ENCODE assay signal across 23 cellular contexts in the genomic region with DNA sequence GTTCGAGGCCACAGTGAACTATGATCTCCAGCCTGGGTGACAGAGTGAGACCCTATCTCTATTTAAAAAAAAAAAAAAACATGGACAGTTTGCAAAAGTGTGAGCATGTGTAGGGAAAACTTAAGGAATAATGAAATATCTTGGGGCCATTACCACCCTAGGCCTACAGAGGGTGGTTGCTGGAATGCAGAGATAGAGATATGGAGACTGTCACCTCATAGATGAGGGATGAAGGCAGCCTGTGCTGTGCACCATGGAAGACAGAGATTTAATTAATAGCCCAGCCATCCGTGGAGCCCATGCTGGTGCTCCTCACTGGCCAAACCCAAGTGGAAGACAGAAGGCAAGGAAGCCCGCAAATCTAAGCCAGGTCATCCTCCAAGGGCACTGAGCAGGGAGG.
"Had no signal": no experiment of that assay in that cellular context is flagged by ENCODE, and none has a peak within 500 bp of the region (broad histone marks: within the 10 kb centered on the region; RNA-seq: fewer than 3 reads in every experiment).

No MANE protein-coding gene starts in this region.

- H3K4me3 ChIP-seq: lung, stomach, transverse colon had no signal

- H3K4me1 ChIP-seq: foreskin keratinocyte, parathyroid adenoma had no signal

- H3K9me3 Mint-ChIP-seq: nephron had no signal

- H3K36me3 ChIP-seq: thoracic aorta, transverse colon had no signal

- H3K79me2 ChIP-seq: parathyroid adenoma had no signal

- H3K27me3 Mint-ChIP-seq: dendritic cell treated with granulocyte-macrophage colony-stimulating factor and Interleukin-4, amounts not matched to agents 40 ng/mL and 50 ng/mL, for 4 days; naive B cell had no signal

- H3K9ac ChIP-seq: parathyroid adenoma had no signal

- H3K27me3 ChIP-seq: foreskin keratinocyte, spleen, stomach, transverse colon had no signal

- H3K9me3 ChIP-seq: psoas muscle, thoracic aorta had no signal

- H3K27ac Mint-ChIP-seq: dendritic cell treated with granulocyte-macrophage colony-stimulating factor and Interleukin-4, amounts not matched to agents 40 ng/mL and 50 ng/mL, for 4 days; nephron had no signal

- H3K4me3 Mint-ChIP-seq: dendritic cell treated with granulocyte-macrophage colony-stimulating factor and Interleukin-4, amounts not matched to agents 40 ng/mL and 50 ng/mL, for 4 days; nephron had no signal

- DNase-seq: erythroblast; immature natural killer cell; left cardiac atrium; left ventricle myocardium superior; mesendoderm; naive B cell; occipital lobe; psoas muscle; retina; spleen; stimulated activated CD4-positive, alpha-beta T cell treated with anti-CD3 and anti-CD28 coated beads, Interleukin-15, amount 100 ng/mL, for 24 hours; stimulated activated CD4-positive, alpha-beta T cell treated with anti-CD3 and anti-CD28 coated beads, Interleukin-1b, Interleukin-23, amount 100 ng/mL, for 48 hours; stimulated activated CD4-positive, alpha-beta T cell treated with anti-CD3 and anti-CD28 coated beads, Interleukin-4, amount 100 ng/mL, for 4 hours; stimulated activated naive CD4-positive, alpha-beta T cell; stomach; substantia nigra; transverse colon had no signal

- H3K27ac ChIP-seq: foreskin keratinocyte, parathyroid adenoma, psoas muscle, spleen, stomach, thoracic aorta, transverse colon had no signal
